ENCODE assay signal across 22 cellular contexts in genomic region chr14:80577599-80577998, GRCh38.
A peak's percentile ranks its signal among the peaks of the same experiment; 100 is the strongest.
DNase-seq lines count a peak whose midpoint lies in the region; ATAC-seq, FAIRE-seq and TF ChIP-seq lines count a peak whose summit lies in the region.
"Had no signal": no experiment of that assay in that cellular context is flagged by ENCODE, and none has a peak within 500 bp of the region (broad histone marks: within the 10 kb centered on the region; RNA-seq: fewer than 3 reads in every experiment).

No MANE protein-coding gene starts in this region.

- peak overlapping the region in 1 of 2 experiments; percentile 28; a peak in 1 of 4 replicates for H4K8ac ChIP-seq in IMR-90 (ENCODE audit: low read depth in 2 of 2, low read length in 2 of 2)

- no peak overlapping the region for H2BK5ac ChIP-seq in IMR-90 (ENCODE audit: low read depth, low read length, poor library complexity, severe bottlenecking)

- DNase-seq in Caco-2 (no peak), GM12891 (ENCODE audit: insufficient read length, low spot score) (no peak), IMR-90 (no peak), amygdala (lab: John Stamatoyannopoulos, UW) (no peak), BE2C (no peak), OCI-M2 (lab: John Stamatoyannopoulos, UW; ENCODE audit: unreplicated experiment) (no peak)
- DNase-seq: 8988T; ACHN; CD4-positive, alpha-beta T cell; CD8-positive, alpha-beta T cell; DMS 273 treated with DMSO at 0.1 percent for 48 hours; DMS153; DMS53; DMS79; DND-41; EL; GDM1 had no signal

- H3K56ac ChIP-seq in IMR-90 (ENCODE audit: extremely low read depth, insufficient read depth, low read length): no peak overlapping the region

- peak overlapping the region; percentile 11 for H3K4me3 Mint-ChIP-seq in Caco-2 (ENCODE audit: unreplicated experiment)
- H3K4me3 Mint-ChIP-seq: CD4-positive, alpha-beta T cell; CD8-positive, alpha-beta T cell had no signal

- H3K18ac ChIP-seq in IMR-90 (ENCODE audit: low read depth, low read length): peak overlapping the region; percentile 49; the same call in 1 of the 2 replicates

- H3K9me3 Mint-ChIP-seq in Caco-2 (ENCODE audit: unreplicated experiment): peaks cover 15% of the 10 kb centered on the region
- H3K9me3 Mint-ChIP-seq: CD4-positive, alpha-beta T cell; CD8-positive, alpha-beta T cell had no signal

- no peak overlapping the region for H2AK9ac ChIP-seq in IMR-90 (replicated peaks; ENCODE audit: low read depth, low read length, poor library complexity)

- H4K5ac ChIP-seq in IMR-90 (ENCODE audit: low read depth, low read length): peak overlapping the region; percentile 82; the same call in 1 of the 2 replicates

- peaks cover 18% of the 10 kb centered on the region for H3K4me1 Mint-ChIP-seq in Caco-2 (ENCODE audit: low read depth, unreplicated experiment)

- no peak overlapping the region for H3K9ac ChIP-seq in IMR-90 (ENCODE audit: low read depth, low read length)
- H3K9ac ChIP-seq: BLaER1 treated with 17β-estradiol and CSF1 and Interleukin-3, amounts not matched to agents 10 nM and 100 nM had no signal

- H3K23ac ChIP-seq in IMR-90 (ENCODE audit: low read depth, low read length): no peak overlapping the region

- CTCF ChIA-PET in Caco-2 (lab: Charles Lee) (interaction anchor here (0.6 kb wide), 1 partner anchor 16 kb away, joined by 9 read pairs; no protein-coding TSS in a partner anchor), IMR-90 (lab: Yijun Ruan, JAX) (no interaction called here)

- H3K9me3 ChIP-seq in Caco-2: no peaks in the 10 kb centered on the region
- H3K9me3 ChIP-seq in IMR-90 (ENCODE audit: control insufficient read depth, insufficient read depth, low read length): no peaks in the 10 kb centered on the region
- H3K9me3 ChIP-seq in BE2C: no peaks in the 10 kb centered on the region
- H3K9me3 ChIP-seq: BLaER1 treated with 17β-estradiol and CSF1 and Interleukin-3, amounts not matched to agents 10 nM and 100 nM had no signal

- TF ChIP-seq POLR2A in GM12891 (IDR thresholded peaks at IDR 0.05; ENCODE audit: low read depth, low read length) (no peak), IMR-90 (IDR thresholded peaks at IDR 0.05; ENCODE audit: low read depth, low read length) (no peak)

- in situ Hi-C loops in IMR-90 (cut with MboI; ENCODE audit: low sequenced_read_pairs): no loop called here

- no peak overlapping the region for H2AK5ac ChIP-seq in IMR-90 (ENCODE audit: low read depth, low read length)

- H3K4me1 ChIP-seq in Caco-2 (peaks cover 33% of the 10 kb centered on the region), IMR-90 (ENCODE audit: control insufficient read depth, insufficient read depth, low read length) (peaks cover 2% of the 10 kb centered on the region; the same call in 1 of the 2 replicates), BE2C (no peaks in the 10 kb centered on the region; the same call in 1 of the 2 replicates)
- H3K4me1 ChIP-seq: BLaER1 treated with 17β-estradiol and CSF1 and Interleukin-3, amounts not matched to agents 10 nM and 100 nM had no signal

- H3K27me3 ChIP-seq in Caco-2 (replicated peaks; ENCODE audit: control insufficient read depth, insufficient read depth, low read length) (no peaks in the 10 kb centered on the region), IMR-90 (ENCODE audit: control insufficient read depth, insufficient read depth, low read length) (no peaks in the 10 kb centered on the region), BE2C (no peaks in the 10 kb centered on the region)
- H3K27me3 ChIP-seq: BLaER1 treated with 17β-estradiol and CSF1 and Interleukin-3, amounts not matched to agents 10 nM and 100 nM had no signal

- H3K27ac ChIP-seq in IMR-90 (ENCODE audit: insufficient read depth, low read length): no peak overlapping the region
- H3K27ac ChIP-seq: BLaER1 treated with 17β-estradiol and CSF1 and Interleukin-3, amounts not matched to agents 10 nM and 100 nM; C4-2B had no signal

- WGBS in IMR-90 (ENCODE audit: extremely low coverage in 2 of 2, insufficient read length in 1 of 2), 2 experiments: 86% methylated on average over 4 of the region's 4 CpGs; no CpG with 5 or more reads in 1 of the 2 experiments

- H2BK20ac ChIP-seq in IMR-90 (ENCODE audit: low read depth, low read length): peak overlapping the region; percentile 39; the same call in 1 of the 2 replicates

- FAIRE-seq in GM12891 (lab: Jason Lieb, UNC): no peak
- FAIRE-seq: A204.1, GM12878, GM19239 had no signal

- ATAC-seq in IMR-90 (ENCODE audit: low read depth): no peak
- ATAC-seq: CD8-positive, alpha-beta T cell; GM12878 had no signal

- intact Hi-C loops in Caco-2 (cut with micrococcal nuclease; ENCODE audit: unreplicated experiment) (no loop called here), IMR-90 (cut with micrococcal nuclease) (no loop called here)

- 0 out of 2 replicates have a peak overlapping the region, but pooled peaks have one; percentile 60 for H2BK120ac ChIP-seq in IMR-90 (ENCODE audit: low read depth, low read length)

- peak overlapping the region; percentile 32; the same call in 1 of the 3 replicates for H2BK15ac ChIP-seq in IMR-90 (ENCODE audit: low read depth, low read length)

- H3K14ac ChIP-seq in IMR-90 (replicated peaks; ENCODE audit: low read depth, low read length): 0 out of 2 replicates have a peak overlapping the region, but pooled peaks have one; percentile 14

- TF ChIP-seq CTCF in Caco-2 (IDR thresholded peaks at IDR 0.05; ENCODE audit: insufficient read depth in 1 of 2, low read depth in 1 of 2, low read length in 1 of 2, severe bottlenecking in 1 of 2, unreplicated experiment in 1 of 2) (no peak), IMR-90 (conservative IDR thresholded peaks at IDR 0.05; ENCODE audit: low read depth, low read length) (no peak), BE2C (IDR thresholded peaks at IDR 0.05; ENCODE audit: low read depth, low read length) (no peak)

- H4K91ac ChIP-seq in IMR-90 (ENCODE audit: insufficient read depth, low read depth, low read length): no peak overlapping the region

- POLR2A ChIA-PET in Caco-2 (lab: Charles Lee): no interaction called here
- POLR2A ChIA-PET in IMR-90 (lab: Charles Lee; ENCODE audit: unreplicated experiment): no interaction called here

- BruUV-seq in Caco-2 (replicated peaks; lab: Mats Ljungman, UMichigan): no TSS peak
- no TSS peak for BruUV-seq in IMR-90 (replicated peaks; lab: Mats Ljungman, UMichigan)

- H3K36me3 ChIP-seq in Caco-2 (ENCODE audit: control insufficient read depth, insufficient read depth, low read length): no peaks in the 10 kb centered on the region
- H3K36me3 ChIP-seq in IMR-90 (ENCODE audit: control insufficient read depth, insufficient read depth, low read length): no peaks in the 10 kb centered on the region
- no peaks in the 10 kb centered on the region for H3K36me3 ChIP-seq in BE2C

- H3K27ac Mint-ChIP-seq in Caco-2 (ENCODE audit: unreplicated experiment): peak overlapping the region; percentile 72
- H3K27ac Mint-ChIP-seq: CD4-positive, alpha-beta T cell; CD8-positive, alpha-beta T cell had no signal

- no peak for TF ChIP-seq RAD21 in IMR-90 (IDR thresholded peaks at IDR 0.05; ENCODE audit: low read length)

- H3K36me3 Mint-ChIP-seq in Caco-2 (ENCODE audit: insufficient read depth, unreplicated experiment): peaks cover 10% of the 10 kb centered on the region

- H3K4me3 ChIP-seq in Caco-2 (ENCODE audit: low read depth, low read length) (no peak overlapping the region), IMR-90 (ENCODE audit: insufficient read depth, low read depth, low read length) (no peak overlapping the region), BE2C (ENCODE audit: low read depth, low read length) (no peak overlapping the region)
- H3K4me3 ChIP-seq: BLaER1 treated with 17β-estradiol and CSF1 and Interleukin-3, amounts not matched to agents 10 nM and 100 nM; GM12878 had no signal

- no peaks in the 10 kb centered on the region for H3K27me3 Mint-ChIP-seq in Caco-2 (ENCODE audit: insufficient read depth, unreplicated experiment)
- H3K27me3 Mint-ChIP-seq: CD4-positive, alpha-beta T cell had no signal

- no peaks in the 10 kb centered on the region for H3K79me1 ChIP-seq in IMR-90 (ENCODE audit: low read depth in 1 of 2, low read length in 2 of 2)

- H3K9me1 ChIP-seq in IMR-90 (ENCODE audit: insufficient read depth, low read length): no peaks in the 10 kb centered on the region

- 0 out of 2 replicates have a peak overlapping the region, but pooled peaks have one; percentile 41 for H3K4ac ChIP-seq in IMR-90 (ENCODE audit: low read depth, low read length)

- H4K20me1 ChIP-seq in IMR-90 (ENCODE audit: insufficient read depth, low read length): no peaks in the 10 kb centered on the region
- H4K20me1 ChIP-seq: BLaER1 treated with 17β-estradiol and CSF1 and Interleukin-3, amounts not matched to agents 10 nM and 100 nM had no signal

- dilution Hi-C loops in IMR-90 (cut with HindIII; ENCODE audit: low sequenced_read_pairs, unreplicated experiment): no loop called here

- no peak overlapping the region for H3K4me2 ChIP-seq in IMR-90 (ENCODE audit: low read depth, low read length)
- H3K4me2 ChIP-seq: BLaER1 treated with 17β-estradiol and CSF1 and Interleukin-3, amounts not matched to agents 10 nM and 100 nM had no signal

- H2AFZ ChIP-seq in IMR-90 (replicated peaks; ENCODE audit: low read length, poor library complexity): no peak overlapping the region

TF ChIP-seq in GM12891, 5 proteins besides CTCF, POLR2A, EP300 and RAD21:
- no peak for TF ChIP-seq PAX5 (IDR thresholded peaks at IDR 0.05; ENCODE audit: insufficient read depth, low read length, severe bottlenecking)
- peak; percentile 20; the same call in 1 of the 2 replicates for TF ChIP-seq SPI1 (IDR thresholded peaks at IDR 0.05; ENCODE audit: low read depth, low read length)

TF ChIP-seq in IMR-90, 13 proteins besides CTCF, POLR2A, EP300 and RAD21 (continues in another document):
- no peak for TF ChIP-seq MXI1 (IDR thresholded peaks at IDR 0.05; ENCODE audit: borderline replicate concordance, low read depth, low read length)
- TF ChIP-seq RCOR1 (IDR thresholded peaks at IDR 0.05; ENCODE audit: insufficient replicate concordance, low read length): no peak
- TF ChIP-seq BHLHE40 (IDR thresholded peaks at IDR 0.05; ENCODE audit: low read depth, low read length): no peak
- TF ChIP-seq CHD1 (IDR thresholded peaks at IDR 0.05; ENCODE audit: low read depth, low read length): no peak
- no peak for TF ChIP-seq SMC3 (IDR thresholded peaks at IDR 0.05; ENCODE audit: low read depth, low read length)
- no peak for TF ChIP-seq USF2 (IDR thresholded peaks at IDR 0.05; ENCODE audit: low read depth, low read length)
- TF ChIP-seq FOS (IDR thresholded peaks at IDR 0.05; ENCODE audit: low read depth, low read length): no peak
